20 cellular contexts compared by ENCODE assay signal in the genomic region with DNA sequence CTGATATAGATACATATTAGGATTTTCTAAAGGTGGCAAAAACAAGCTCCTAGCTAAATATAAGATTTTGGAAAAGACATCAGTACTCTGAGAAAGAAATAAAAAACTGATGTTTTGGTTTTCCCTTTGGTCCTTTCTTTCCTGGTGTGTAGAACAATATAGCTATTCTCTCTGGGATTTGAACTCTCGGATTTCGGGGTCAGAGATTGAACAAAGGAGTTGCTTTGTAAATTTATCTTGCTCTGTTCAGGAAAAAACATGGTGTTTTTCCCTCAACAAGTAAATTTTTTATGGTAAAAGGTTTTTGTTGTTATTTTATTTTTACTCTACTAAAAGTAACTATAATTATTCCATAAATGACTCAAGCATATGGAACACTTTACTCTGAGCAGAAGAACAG.
DNase-seq lines count a peak whose midpoint lies in the region; ATAC-seq and TF ChIP-seq lines count a peak whose summit lies in the region.
"Had no signal": no experiment of that assay in that cellular context is flagged by ENCODE, and none has a peak within 500 bp of the region (broad histone marks: within the 10 kb centered on the region; RNA-seq: fewer than 3 reads in every experiment).

No MANE protein-coding gene starts in this region.

- no peak overlapping the region for H3K4me3 ChIP-seq in neural progenitor cell
- H3K4me3 ChIP-seq in naive thymus-derived CD4-positive, alpha-beta T cell (ENCODE audit: low read length) = no peak overlapping the region
- H3K4me3 ChIP-seq: BLaER1, GM12878, GM23338 had no signal

- H3K4me1 ChIP-seq in neural progenitor cell = peaks cover 17% of the 10 kb centered on the region
- H3K4me1 ChIP-seq in naive thymus-derived CD4-positive, alpha-beta T cell (ENCODE audit: control insufficient read depth in 2 of 2, insufficient read depth in 2 of 2, low read length in 2 of 2) = no peaks in the 10 kb centered on the region
- H3K4me1 ChIP-seq: BLaER1 had no signal

- CTCF ChIA-PET in naive thymus-derived CD4-positive, alpha-beta T cell (lab: Charles Lee) = no interaction called here

- H3K36me3 Mint-ChIP-seq in neural progenitor cell = peaks cover 13% of the 10 kb centered on the region
- H3K36me3 Mint-ChIP-seq in naive thymus-derived CD4-positive, alpha-beta T cell = no peaks in the 10 kb centered on the region
- H3K36me3 Mint-ChIP-seq: CD4-positive, CD25-positive, alpha-beta regulatory T cell; CD8-positive, alpha-beta T cell had no signal

- H3K4me2 ChIP-seq in neural progenitor cell = peak overlapping the region; percentile 18
- H3K4me2 ChIP-seq: BLaER1, GM23338 had no signal

- intact Hi-C loops in naive thymus-derived CD4-positive, alpha-beta T cell (cut with micrococcal nuclease) = no loop called here

- no peaks in the 10 kb centered on the region for H3K79me2 ChIP-seq in neural progenitor cell (ENCODE audit: low read depth)

- no peaks in the 10 kb centered on the region for H3K9me3 ChIP-seq in neural progenitor cell (ENCODE audit: low read depth)
- H3K9me3 ChIP-seq in naive thymus-derived CD4-positive, alpha-beta T cell (ENCODE audit: control insufficient read depth in 2 of 3, low read length in 3 of 3) = no peaks in the 10 kb centered on the region
- H3K9me3 ChIP-seq: BLaER1 had no signal

- H3K27ac Mint-ChIP-seq in neural progenitor cell = peak overlapping the region; percentile 53
- no peak overlapping the region for H3K27ac Mint-ChIP-seq in naive thymus-derived CD4-positive, alpha-beta T cell
- H3K27ac Mint-ChIP-seq: B cell; CD4-positive, CD25-positive, alpha-beta regulatory T cell; CD8-positive, alpha-beta T cell; GM23338; H9 had no signal

- no peak for TF ChIP-seq CTCF in neural progenitor cell (IDR thresholded peaks at IDR 0.05)

- no peak overlapping the region for H3K27ac ChIP-seq in neural progenitor cell
- no peak overlapping the region for H3K27ac ChIP-seq in naive thymus-derived CD4-positive, alpha-beta T cell (ENCODE audit: low read depth, low read length)
- H3K27ac ChIP-seq: 22Rv1, BLaER1, C4-2B had no signal

- H3K4me1 Mint-ChIP-seq in neural progenitor cell = peaks cover 22% of the 10 kb centered on the region
- no peaks in the 10 kb centered on the region for H3K4me1 Mint-ChIP-seq in naive thymus-derived CD4-positive, alpha-beta T cell
- H3K4me1 Mint-ChIP-seq: B cell; CD4-positive, CD25-positive, alpha-beta regulatory T cell had no signal

- no peak overlapping the region for H3K9ac ChIP-seq in neural progenitor cell
- H3K9ac ChIP-seq: BLaER1 had no signal

- H3K9me3 Mint-ChIP-seq in neural progenitor cell = peaks cover 4% of the 10 kb centered on the region
- H3K9me3 Mint-ChIP-seq in naive thymus-derived CD4-positive, alpha-beta T cell = peaks cover 0 to 5% (median 0%) of the 10 kb centered on the region in 11 donors
- H3K9me3 Mint-ChIP-seq: CD8-positive, alpha-beta T cell; GM23338; H9 had no signal

- DNase-seq in COLO829 (ENCODE audit: low spot score) (peak; percentile 50), foreskin melanocyte (peak; percentile 66), neural progenitor cell (ENCODE audit: low spot score) (peak; percentile 25), RKO (ENCODE audit: low spot score) (no peak)
- DNase-seq in naive thymus-derived CD4-positive, alpha-beta T cell = no peak
- no peak for DNase-seq in activated CD4-positive, alpha-beta T cell treated with anti-CD3 and anti-CD28 coated beads, Interleukin-2, amount 50 U/mL, for 48 hours
- DNase-seq: CD4-positive, CD25-positive, alpha-beta regulatory T cell; CD8-positive, alpha-beta T cell; DMS 273 treated with DMSO at 0.1 percent for 48 hours; DMS79; EL; GDM1; H9 had no signal

- no peak overlapping the region for H2AFZ ChIP-seq in neural progenitor cell (replicated peaks)
- H2AFZ ChIP-seq: GM23338 had no signal

- no peak for ATAC-seq in naive thymus-derived CD4-positive, alpha-beta T cell
- ATAC-seq: CD8-positive, alpha-beta T cell; GM12878; GM23338; HCT116 had no signal

- no peaks in the 10 kb centered on the region for H3K27me3 Mint-ChIP-seq in neural progenitor cell (ENCODE audit: insufficient read depth, low read depth)
- no peaks in the 10 kb centered on the region for H3K27me3 Mint-ChIP-seq in naive thymus-derived CD4-positive, alpha-beta T cell
- H3K27me3 Mint-ChIP-seq: B cell; CD4-positive, CD25-positive, alpha-beta regulatory T cell had no signal

- no peaks in the 10 kb centered on the region for H3K36me3 ChIP-seq in neural progenitor cell
- no peaks in the 10 kb centered on the region for H3K36me3 ChIP-seq in naive thymus-derived CD4-positive, alpha-beta T cell (ENCODE audit: control insufficient read depth in 2 of 3, insufficient read depth in 3 of 3, low read length in 3 of 3)
- H3K36me3 ChIP-seq: BLaER1 had no signal

- no peaks in the 10 kb centered on the region for H3F3A ChIP-seq in neural progenitor cell (ENCODE audit: low read depth)

- POLR2A ChIA-PET in naive thymus-derived CD4-positive, alpha-beta T cell (lab: Charles Lee) = no interaction called here

- H3K27me3 ChIP-seq in neural progenitor cell = no peaks in the 10 kb centered on the region
- no peaks in the 10 kb centered on the region for H3K27me3 ChIP-seq in naive thymus-derived CD4-positive, alpha-beta T cell (ENCODE audit: control insufficient read depth in 2 of 2, insufficient read depth in 2 of 2, low read length in 2 of 2)
- H3K27me3 ChIP-seq: BLaER1 had no signal

- H4K20me1 ChIP-seq in neural progenitor cell (ENCODE audit: low read depth) = no peaks in the 10 kb centered on the region
- H4K20me1 ChIP-seq: BLaER1 had no signal

- no peak overlapping the region for H3K4me3 Mint-ChIP-seq in neural progenitor cell
- H3K4me3 Mint-ChIP-seq in naive thymus-derived CD4-positive, alpha-beta T cell = no peak overlapping the region
- H3K4me3 Mint-ChIP-seq: B cell; CD4-positive, CD25-positive, alpha-beta regulatory T cell; CD8-positive, alpha-beta T cell; GM23338; H9 had no signal

Comparison
In these comparisons a context has a peak if more than half of its experiments do, and no peak if none do; other contexts are left out.
1. DNase-seq: peak in COLO829 (single experiment), foreskin melanocyte (single experiment) and neural progenitor cell (single experiment); none in naive thymus-derived CD4-positive, alpha-beta T cell (0 of 9), RKO (single experiment) and activated CD4-positive, alpha-beta T cell treated with anti-CD3 and anti-CD28 coated beads, Interleukin-2, amount 50 U/mL, for 48 hours (0 of 2).